ENCODE assay signal across 8 cellular contexts in the genomic region with DNA sequence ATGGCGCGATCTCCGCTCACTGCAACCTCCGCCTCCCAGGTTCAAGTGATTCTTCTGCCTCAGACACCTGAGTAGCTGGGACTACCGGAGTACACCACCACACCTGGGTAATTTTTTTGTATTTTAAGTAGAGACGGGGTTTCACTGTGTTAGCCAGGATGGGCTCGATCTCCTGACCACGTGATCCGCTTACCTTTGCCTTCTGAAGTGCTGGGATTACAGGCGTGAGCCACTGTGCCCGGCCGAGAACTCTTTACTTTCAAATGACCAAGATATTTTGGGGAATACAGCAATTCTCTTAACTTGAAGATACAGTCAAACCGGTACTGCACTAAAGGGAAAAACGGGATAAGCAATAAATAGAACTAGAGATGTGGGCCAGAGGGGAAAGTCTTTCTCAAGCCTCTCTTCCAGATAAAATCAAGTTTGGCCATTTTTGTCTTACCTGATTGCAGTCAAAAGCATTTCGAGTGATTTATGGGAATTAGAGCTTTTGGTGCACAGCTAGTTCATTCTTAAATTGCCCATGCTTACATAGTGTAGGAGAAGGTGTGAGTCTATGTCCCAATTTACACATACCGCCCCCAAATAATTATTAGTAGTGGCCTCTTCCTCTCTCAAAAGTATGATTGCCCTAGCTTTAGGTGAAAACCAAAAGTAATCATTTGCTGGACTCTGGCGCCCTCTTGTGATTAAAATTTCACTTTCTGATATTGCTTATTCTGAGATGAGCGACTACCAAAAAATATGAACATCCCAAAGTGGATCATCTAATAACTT. TPM values are rescaled to one million over a fixed set of nuclear protein-coding genes. Genes with fewer than 3 reads are reported as not detected.
DNase-seq lines count a peak whose midpoint lies in the region; ATAC-seq and TF ChIP-seq lines count a peak whose summit lies in the region.

No MANE protein-coding gene starts in this region.

- H3K4me3 ChIP-seq in dorsolateral prefrontal cortex: no peak overlapping the region
- no peak overlapping the region for H3K4me3 ChIP-seq in transverse colon

- peak; percentile 30 for DNase-seq in COR-L47 (lab: John Stamatoyannopoulos, UW)
- DNase-seq in T follicular helper cell (ENCODE audit: low read depth): peak; percentile 37
- DNase-seq in dorsolateral prefrontal cortex: peak in 3 of 10 donors; percentile 5 to 49 (median 46)
- peak in 1 of 2 experiments; percentile 54 for DNase-seq in mesothelial cell of epicardium (ENCODE audit: low spot score in 2 of 2, unreplicated experiment in 2 of 2)
- DNase-seq in transverse colon: peak; percentile 20
- DNase-seq in NCI-H226: no peak

- intact Hi-C loops in dorsolateral prefrontal cortex (cut with DNase I) (loop anchor here (2.0 to 10.0 kb wide), 7 partner anchors 154 to 537 kb away; a partner anchor contains a TSS), transverse colon (cut with DNase I; ENCODE audit: low total_unique reads) (loop anchor here (2.0 to 5.0 kb wide), 2 partner anchors 179 to 357 kb away; no protein-coding TSS in a partner anchor)

- peak; percentile 58 for ATAC-seq in GM18511 (IDR thresholded peaks at IDR 0.05; ENCODE audit: unreplicated experiment)

- H3K27ac Mint-ChIP-seq in mesothelial cell of epicardium: no peak overlapping the region

- no peak overlapping the region for H3K4me3 Mint-ChIP-seq in mesothelial cell of epicardium

- no peak for TF ChIP-seq POLR2A in transverse colon (IDR thresholded peaks at IDR 0.05)

- no peaks in the 10 kb centered on the region for H3K36me3 ChIP-seq in transverse colon

- H3K9me3 Mint-ChIP-seq in mesothelial cell of epicardium: no peaks in the 10 kb centered on the region

- no peaks in the 10 kb centered on the region for H3K9me3 ChIP-seq in transverse colon

- no peak overlapping the region for H3K27ac ChIP-seq in dorsolateral prefrontal cortex
- H3K27ac ChIP-seq in transverse colon: no peak overlapping the region

- H3K27me3 ChIP-seq in dorsolateral prefrontal cortex (no peaks in the 10 kb centered on the region), transverse colon (no peaks in the 10 kb centered on the region)

- TF ChIP-seq EP300 in Ishikawa (IDR thresholded peaks at IDR 0.05; ENCODE audit: borderline replicate concordance) (no peak), transverse colon (IDR thresholded peaks at IDR 0.05; ENCODE audit: low read depth) (no peak)

- H3K27me3 Mint-ChIP-seq in mesothelial cell of epicardium (ENCODE audit: low read depth): peaks cover 11% of the 10 kb centered on the region

- WGBS in transverse colon (ENCODE audit: low coverage in 1 of 2), 2 donors: 49 to 63% methylated on average over 13 to 18 of the region's 18 CpGs

- H3K4me1 ChIP-seq in transverse colon: peaks cover 0 to 3% (median 0%) of the 10 kb centered on the region in 4 donors

- peaks cover 2% of the 10 kb centered on the region for H3K4me1 Mint-ChIP-seq in mesothelial cell of epicardium

- TF ChIP-seq CTCF in dorsolateral prefrontal cortex (IDR thresholded peaks at IDR 0.05 in 54 of 56, conservative IDR thresholded peaks at IDR 0.05 in 2 of 56; ENCODE audit: low read depth in 1 of 56, partially characterized antibody in 56 of 56): peak; percentile 67 to 92 (median 82)
- peak; percentile 77 for TF ChIP-seq CTCF in mesothelial cell of epicardium (IDR thresholded peaks at IDR 0.05; ENCODE audit: unreplicated experiment)
- peak; percentile 68 to 80 (median 74) for TF ChIP-seq CTCF in transverse colon (IDR thresholded peaks at IDR 0.05)

- no peaks in the 10 kb centered on the region for H3K36me3 Mint-ChIP-seq in mesothelial cell of epicardium

- peak; percentile 92 for TF ChIP-seq RAD21 in Ishikawa (IDR thresholded peaks at IDR 0.05; ENCODE audit: low read depth)

- in situ Hi-C loops in transverse colon (cut with MboI; ENCODE audit: low pct_ligation_motif_present in 1 of 4, low pct_unique_long_range_greater_than_20kb in 1 of 4, low sequenced_read_pairs in 3 of 4): loop anchor here (5.0 to 25.0 kb wide), 5 partner anchors 177 to 524 kb away; no protein-coding TSS in a partner anchor

TF ChIP-seq in Ishikawa, 13 proteins besides CTCF, POLR2A, EP300 and RAD21:
- TF ChIP-seq, protein P1, sequence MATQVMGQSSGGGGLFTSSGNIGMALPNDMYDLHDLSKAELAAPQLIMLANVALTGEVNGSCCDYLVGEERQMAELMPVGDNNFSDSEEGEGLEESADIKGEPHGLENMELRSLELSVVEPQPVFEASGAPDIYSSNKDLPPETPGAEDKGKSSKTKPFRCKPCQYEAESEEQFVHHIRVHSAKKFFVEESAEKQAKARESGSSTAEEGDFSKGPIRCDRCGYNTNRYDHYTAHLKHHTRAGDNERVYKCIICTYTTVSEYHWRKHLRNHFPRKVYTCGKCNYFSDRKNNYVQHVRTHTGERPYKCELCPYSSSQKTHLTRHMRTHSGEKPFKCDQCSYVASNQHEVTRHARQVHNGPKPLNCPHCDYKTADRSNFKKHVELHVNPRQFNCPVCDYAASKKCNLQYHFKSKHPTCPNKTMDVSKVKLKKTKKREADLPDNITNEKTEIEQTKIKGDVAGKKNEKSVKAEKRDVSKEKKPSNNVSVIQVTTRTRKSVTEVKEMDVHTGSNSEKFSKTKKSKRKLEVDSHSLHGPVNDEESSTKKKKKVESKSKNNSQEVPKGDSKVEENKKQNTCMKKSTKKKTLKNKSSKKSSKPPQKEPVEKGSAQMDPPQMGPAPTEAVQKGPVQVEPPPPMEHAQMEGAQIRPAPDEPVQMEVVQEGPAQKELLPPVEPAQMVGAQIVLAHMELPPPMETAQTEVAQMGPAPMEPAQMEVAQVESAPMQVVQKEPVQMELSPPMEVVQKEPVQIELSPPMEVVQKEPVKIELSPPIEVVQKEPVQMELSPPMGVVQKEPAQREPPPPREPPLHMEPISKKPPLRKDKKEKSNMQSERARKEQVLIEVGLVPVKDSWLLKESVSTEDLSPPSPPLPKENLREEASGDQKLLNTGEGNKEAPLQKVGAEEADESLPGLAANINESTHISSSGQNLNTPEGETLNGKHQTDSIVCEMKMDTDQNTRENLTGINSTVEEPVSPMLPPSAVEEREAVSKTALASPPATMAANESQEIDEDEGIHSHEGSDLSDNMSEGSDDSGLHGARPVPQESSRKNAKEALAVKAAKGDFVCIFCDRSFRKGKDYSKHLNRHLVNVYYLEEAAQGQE (IDR thresholded peaks at IDR 0.05; ENCODE audit: low read depth): no peak
- TF ChIP-seq TEAD4 (IDR thresholded peaks at IDR 0.05): no peak
- TF ChIP-seq FOXM1 (IDR thresholded peaks at IDR 0.05; ENCODE audit: borderline replicate concordance, low read depth): no peak
- TF ChIP-seq, protein P2, sequence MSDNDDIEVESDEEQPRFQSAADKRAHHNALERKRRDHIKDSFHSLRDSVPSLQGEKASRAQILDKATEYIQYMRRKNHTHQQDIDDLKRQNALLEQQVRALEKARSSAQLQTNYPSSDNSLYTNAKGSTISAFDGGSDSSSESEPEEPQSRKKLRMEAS (IDR thresholded peaks at IDR 0.05): no peak
- no peak for TF ChIP-seq TCF12 (IDR thresholded peaks at IDR 0.05; ENCODE audit: low read depth)
- no peak for TF ChIP-seq YY1 (IDR thresholded peaks at IDR 0.05; ENCODE audit: low read depth)
- no peak for TF ChIP-seq NFIC (IDR thresholded peaks at IDR 0.05)
- TF ChIP-seq, protein P3, sequence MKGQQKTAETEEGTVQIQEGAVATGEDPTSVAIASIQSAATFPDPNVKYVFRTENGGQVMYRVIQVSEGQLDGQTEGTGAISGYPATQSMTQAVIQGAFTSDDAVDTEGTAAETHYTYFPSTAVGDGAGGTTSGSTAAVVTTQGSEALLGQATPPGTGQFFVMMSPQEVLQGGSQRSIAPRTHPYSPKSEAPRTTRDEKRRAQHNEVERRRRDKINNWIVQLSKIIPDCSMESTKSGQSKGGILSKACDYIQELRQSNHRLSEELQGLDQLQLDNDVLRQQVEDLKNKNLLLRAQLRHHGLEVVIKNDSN (IDR thresholded peaks at IDR 0.05): no peak
- TF ChIP-seq ZBTB7A (IDR thresholded peaks at IDR 0.05; ENCODE audit: low read depth): no peak
- TF ChIP-seq TAF1 (IDR thresholded peaks at IDR 0.05; ENCODE audit: low read depth): no peak
- no peak for TF ChIP-seq CREB1 (IDR thresholded peaks at IDR 0.05; ENCODE audit: low read depth)
- no peak for TF ChIP-seq CEBPB (IDR thresholded peaks at IDR 0.05)
- no peak for TF ChIP-seq EGR1 (IDR thresholded peaks at IDR 0.05)

RNA-seq across cellular contexts. Expression of a gene that starts 53.2 kb away (rescaled TPM):
- total RNA-seq in dorsolateral prefrontal cortex: 10 to 100 TPM in 107 of 120 experiments, 1 to 10 TPM in 13; 3.9 to 52.2 (median 16.3) TPM
- total RNA-seq in mesothelial cell of epicardium: 0.82 to 0.92 TPM (median 0.86 TPM) in 3 replicates
- 10 to 100 TPM in 3 of 4 donors, 1 to 10 TPM in 1; 5.6 to 36.6 (median 21.4) TPM for total RNA-seq in transverse colon
